Comparison of ENCODE assay signal across 1 cellular context in genomic region chr13:40141859-40142555, GRCh38.
TF ChIP-seq lines count a peak whose summit lies in the region.

No MANE protein-coding gene starts in this region.

TF ChIP-seq in SK-N-SH treated with all-trans-retinoic acid at 6 μM for 48 hours, 23 proteins besides CTCF, POLR2A, EP300 and RAD21 (continued from another document):
- TF ChIP-seq CREB5 (CRISPR knock-in tag; IDR thresholded peaks at IDR 0.05; ENCODE audit: low read depth): no peak
- no peak for TF ChIP-seq ARNTL (CRISPR knock-in tag; IDR thresholded peaks at IDR 0.05; ENCODE audit: borderline replicate concordance, low read depth)
- TF ChIP-seq CSDC2 (CRISPR knock-in tag; IDR thresholded peaks at IDR 0.05): no peak
- TF ChIP-seq TCF4 (CRISPR knock-in tag; IDR thresholded peaks at IDR 0.05; ENCODE audit: borderline replicate concordance): no peak
- TF ChIP-seq ZNF8 (CRISPR knock-in tag; IDR thresholded peaks at IDR 0.05): no peak
- TF ChIP-seq PPARA (CRISPR knock-in tag; IDR thresholded peaks at IDR 0.05; ENCODE audit: borderline replicate concordance): no peak
- no peak for TF ChIP-seq TOX (CRISPR knock-in tag; IDR thresholded peaks at IDR 0.05; ENCODE audit: borderline replicate concordance)
